12 cellular contexts compared by ENCODE assay signal in the genomic region with DNA sequence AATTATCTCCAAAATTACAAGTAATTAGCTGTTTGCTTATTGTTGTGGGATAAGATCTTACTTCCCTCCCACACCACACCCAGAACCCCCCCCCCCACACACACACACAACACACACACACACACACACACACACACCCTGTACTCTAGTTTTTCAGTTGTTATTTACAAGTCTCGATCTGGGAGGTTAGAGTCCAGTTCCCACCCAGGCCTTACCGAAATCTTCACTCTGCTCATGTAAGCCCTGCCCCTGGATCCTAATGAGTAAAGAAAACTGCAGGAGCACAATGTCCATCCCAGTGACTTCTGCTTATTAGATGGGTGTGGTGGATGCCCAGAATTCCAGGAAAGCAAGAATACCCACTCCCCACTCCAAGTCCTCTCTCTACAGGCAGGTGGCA. TPM values are rescaled to one million over a fixed set of nuclear protein-coding genes. Genes with fewer than 3 reads are reported as not detected.
A peak's percentile ranks its signal among the peaks of the same experiment; 100 is the strongest.
DNase-seq lines count a peak whose midpoint lies in the region; ATAC-seq and TF ChIP-seq lines count a peak whose summit lies in the region.
"Had no signal": no experiment of that assay in that cellular context is flagged by ENCODE, and none has a peak within 500 bp of the region (broad histone marks: within the 10 kb centered on the region; RNA-seq: fewer than 3 reads in every experiment).

No MANE protein-coding gene starts in this region.

- peak overlapping the region; percentile 76; the same call in 1 of the 3 replicates for H2BK15ac ChIP-seq in IMR-90 (ENCODE audit: low read depth, low read length)

- peak overlapping the region; percentile 57; the same call in 1 of the 2 replicates for H3K4ac ChIP-seq in IMR-90 (ENCODE audit: low read depth, low read length)

- POLR2A ChIA-PET in IMR-90 (lab: Charles Lee; ENCODE audit: unreplicated experiment): interaction anchor here (0.6 kb wide), 1 partner anchor 104 kb away, joined by 3 read pairs; no protein-coding TSS in a partner anchor

- dilution Hi-C loops in IMR-90 (cut with HindIII; ENCODE audit: low sequenced_read_pairs, unreplicated experiment) (no loop called here), mammary epithelial cell (cut with HindIII; ENCODE audit: low sequenced_read_pairs) (no loop called here)

- H3K36me3 ChIP-seq in IMR-90 (ENCODE audit: control insufficient read depth, insufficient read depth, low read length) (peaks cover 8% of the 10 kb centered on the region), mammary epithelial cell (ENCODE audit: insufficient read depth, low read length) (no peaks in the 10 kb centered on the region), lower lobe of right lung (no peaks in the 10 kb centered on the region), subcutaneous abdominal adipose tissue (ENCODE audit: control insufficient read depth in 5 of 5, insufficient read depth in 5 of 5, low read length in 5 of 5) (peaks cover 0 to 4% (median 0%) of the 10 kb centered on the region in 5 donors)

- H3K79me2 ChIP-seq in mammary epithelial cell (ENCODE audit: insufficient read depth, low read length): peaks cover 86% of the 10 kb centered on the region

- peak overlapping the region; percentile 1 for H3K4me2 ChIP-seq in IMR-90 (ENCODE audit: low read depth, low read length)
- no peak overlapping the region for H3K4me2 ChIP-seq in mammary epithelial cell (ENCODE audit: insufficient read depth, low read depth, low read length)

- WGBS in IMR-90 (ENCODE audit: extremely low coverage in 2 of 2, insufficient read length in 1 of 2), 2 experiments: no CpG with 5 or more reads among the region's 2 CpGs
- 96% methylated on average over 2 of the region's 2 CpGs for WGBS in mammary epithelial cell (ENCODE audit: low coverage, missing lambda C conversion rate)

- H3K27me3 ChIP-seq in IMR-90 (ENCODE audit: control insufficient read depth, insufficient read depth, low read length) (no peaks in the 10 kb centered on the region), mammary epithelial cell (ENCODE audit: insufficient read depth, low read length) (no peaks in the 10 kb centered on the region), lower lobe of right lung (ENCODE audit: low read depth) (no peaks in the 10 kb centered on the region), subcutaneous abdominal adipose tissue (ENCODE audit: control insufficient read depth in 5 of 5, insufficient read depth in 4 of 5, low read length in 5 of 5) (no peaks in the 10 kb centered on the region)

- DNase-seq in IMR-90: no peak
- no peak for DNase-seq in mammary epithelial cell
- DNase-seq in lower lobe of right lung: no peak
- DNase-seq in stimulated activated CD4-positive, alpha-beta T cell treated with anti-CD3 and anti-CD28 coated beads, Interleukin-4, amount 100 ng/mL, for 24 hours: no peak
- no peak for DNase-seq in OCI-M1 (lab: John Stamatoyannopoulos, UW)
- DNase-seq: activated B cell treated with CpG ODN at 0.5 μM for 24 hours; activated naive CD4-positive, alpha-beta T cell treated with anti-CD3 and anti-CD28 coated beads, Interleukin-2, amount 10 ng/mL, durations not matched to agents 7 days and 5 days; NCI-H2227 treated with DMSO at 0.1 percent for 48 hours had no signal

- H2BK20ac ChIP-seq in IMR-90 (ENCODE audit: low read depth, low read length): 0 out of 2 replicates have a peak overlapping the region, but pooled peaks have one; percentile 39

- H3K4me1 ChIP-seq in IMR-90 (ENCODE audit: control insufficient read depth, insufficient read depth, low read length) (peaks cover 52% of the 10 kb centered on the region), mammary epithelial cell (ENCODE audit: insufficient read depth, low read length) (peaks cover 36% of the 10 kb centered on the region), lower lobe of right lung (peaks cover 84% of the 10 kb centered on the region), subcutaneous abdominal adipose tissue (ENCODE audit: control insufficient read depth in 5 of 5, insufficient read depth in 5 of 5, low read length in 5 of 5) (peaks cover 5 to 61% (median 43%) of the 10 kb centered on the region in 5 donors)

- H4K5ac ChIP-seq in IMR-90 (ENCODE audit: low read depth, low read length): peak overlapping the region; percentile 5

- peak overlapping the region; percentile 18; the same call in 1 of the 2 replicates for H4K91ac ChIP-seq in IMR-90 (ENCODE audit: insufficient read depth, low read depth, low read length)

- peak overlapping the region; percentile 6 to 62; a peak in 2 of 4 replicates for H4K8ac ChIP-seq in IMR-90 (ENCODE audit: low read depth in 2 of 2, low read length in 2 of 2)

- H3K14ac ChIP-seq in IMR-90 (replicated peaks; ENCODE audit: low read depth, low read length): peak overlapping the region; percentile 81

- ATAC-seq in IMR-90 (ENCODE audit: low read depth): no peak
- ATAC-seq in lower lobe of right lung: peak in 1 of 2 donors; percentile 3
- no peak for ATAC-seq in HG03095 (IDR thresholded peaks at IDR 0.05; ENCODE audit: unreplicated experiment)
- ATAC-seq in GM18520 (IDR thresholded peaks at IDR 0.05; ENCODE audit: unreplicated experiment): no peak

- no peak overlapping the region for H3K56ac ChIP-seq in IMR-90 (ENCODE audit: extremely low read depth, insufficient read depth, low read length)

- H2BK120ac ChIP-seq in IMR-90 (ENCODE audit: low read depth, low read length): peak overlapping the region; percentile 66; the same call in 1 of the 2 replicates

- H2BK5ac ChIP-seq in IMR-90 (ENCODE audit: low read depth, low read length, poor library complexity, severe bottlenecking): peak overlapping the region; percentile 98

- H3K27ac ChIP-seq in IMR-90 (ENCODE audit: insufficient read depth, low read length): peak overlapping the region; percentile 62
- H3K27ac ChIP-seq in mammary epithelial cell (ENCODE audit: insufficient read depth, low read depth, low read length): no peak overlapping the region
- H3K27ac ChIP-seq in lower lobe of right lung: peak overlapping the region; percentile 44
- H3K27ac ChIP-seq in subcutaneous abdominal adipose tissue (ENCODE audit: low read depth, low read length): peak overlapping the region; percentile 69
- H3K27ac ChIP-seq: C4-2B had no signal

- no peak for TF ChIP-seq POLR2A in IMR-90 (IDR thresholded peaks at IDR 0.05; ENCODE audit: low read depth, low read length)

- intact Hi-C loops in IMR-90 (cut with micrococcal nuclease) (no loop called here), mammary epithelial cell (cut with micrococcal nuclease) (loop anchor here (1.0 to 2.0 kb wide), 3 partner anchors 20 to 50 kb away; no protein-coding TSS in a partner anchor), lower lobe of right lung (cut with DNase I) (no loop called here)

- no peak for TF ChIP-seq CTCF in IMR-90 (conservative IDR thresholded peaks at IDR 0.05; ENCODE audit: low read depth, low read length)
- no peak for TF ChIP-seq CTCF in mammary epithelial cell (conservative IDR thresholded peaks at IDR 0.05 in 1 of 2, IDR thresholded peaks at IDR 0.05 in 1 of 2; ENCODE audit: extremely low read depth in 1 of 2, insufficient read depth in 1 of 2, low read depth in 1 of 2, low read length in 2 of 2)
- no peak for TF ChIP-seq CTCF in lower lobe of right lung (IDR thresholded peaks at IDR 0.05)

- H2AFZ ChIP-seq in IMR-90 (replicated peaks; ENCODE audit: low read length, poor library complexity): no peak overlapping the region
- peak overlapping the region; percentile 1 for H2AFZ ChIP-seq in mammary epithelial cell (ENCODE audit: low read depth, low read length)

- no peak overlapping the region for H2AK9ac ChIP-seq in IMR-90 (replicated peaks; ENCODE audit: low read depth, low read length, poor library complexity)

- peaks cover 43% of the 10 kb centered on the region for H3K9me1 ChIP-seq in IMR-90 (ENCODE audit: insufficient read depth, low read length)

- peak overlapping the region; percentile 38 for H3K18ac ChIP-seq in IMR-90 (ENCODE audit: low read depth, low read length)

- no TSS peak for BruUV-seq in IMR-90 (replicated peaks; lab: Mats Ljungman, UMichigan)
- TSS peak; percentile 29 for BruUV-seq in mammary epithelial cell (replicated peaks; lab: Mats Ljungman, UMichigan)

- peaks cover 55% of the 10 kb centered on the region for H4K20me1 ChIP-seq in IMR-90 (ENCODE audit: insufficient read depth, low read length)
- H4K20me1 ChIP-seq in mammary epithelial cell (ENCODE audit: insufficient read depth, low read length): no peaks in the 10 kb centered on the region

- H3K9ac ChIP-seq in IMR-90 (ENCODE audit: low read depth, low read length) (no peak overlapping the region), mammary epithelial cell (ENCODE audit: insufficient read depth, low read length) (no peak overlapping the region), subcutaneous abdominal adipose tissue (ENCODE audit: low read length in 5 of 5) (no peak overlapping the region)

- H2AK5ac ChIP-seq in IMR-90 (ENCODE audit: low read depth, low read length): peak overlapping the region; percentile 81

- no peaks in the 10 kb centered on the region for H3K9me3 ChIP-seq in IMR-90 (ENCODE audit: control insufficient read depth, insufficient read depth, low read length)
- H3K9me3 ChIP-seq in mammary epithelial cell (replicated peaks; ENCODE audit: insufficient read depth, low read length): no peaks in the 10 kb centered on the region
- H3K9me3 ChIP-seq in lower lobe of right lung: no peaks in the 10 kb centered on the region
- no peaks in the 10 kb centered on the region for H3K9me3 ChIP-seq in subcutaneous abdominal adipose tissue (ENCODE audit: control insufficient read depth in 5 of 5, low read length in 5 of 5)

- peaks cover 35 to 92% of the 10 kb centered on the region in 2 experiments for H3K79me1 ChIP-seq in IMR-90 (ENCODE audit: low read depth in 1 of 2, low read length in 2 of 2)

- in situ Hi-C loops in IMR-90 (cut with MboI; ENCODE audit: low sequenced_read_pairs) (no loop called here), mammary epithelial cell (cut with MboI; ENCODE audit: low sequenced_read_pairs in 2 of 2) (no loop called here)

- no peak overlapping the region for H3K4me3 ChIP-seq in IMR-90 (ENCODE audit: insufficient read depth, low read depth, low read length)
- H3K4me3 ChIP-seq in mammary epithelial cell (replicated peaks in 1 of 3; ENCODE audit: insufficient read depth in 1 of 3, low read depth in 2 of 3, low read length in 3 of 3): no peak overlapping the region
- no peak overlapping the region for H3K4me3 ChIP-seq in lower lobe of right lung
- no peak overlapping the region for H3K4me3 ChIP-seq in subcutaneous abdominal adipose tissue (ENCODE audit: low read depth in 1 of 5, low read length in 5 of 5)

- H3K23ac ChIP-seq in IMR-90 (ENCODE audit: low read depth, low read length): no peak overlapping the region; the same call in 1 of the 2 replicates

- no peak for TF ChIP-seq RAD21 in IMR-90 (IDR thresholded peaks at IDR 0.05; ENCODE audit: low read length)

- CTCF ChIA-PET in IMR-90 (lab: Yijun Ruan, JAX) (no interaction called here), mammary epithelial cell (lab: Charles Lee; ENCODE audit: low non-redundant PET) (no interaction called here)

RNA-seq across cellular contexts. Expression of gene STARD13, which starts 23.0 kb away (rescaled TPM):
- total RNA-seq in IMR-90 (2012; rRNA removed) (46.6 and 46.9 TPM in 2 replicates), mammary epithelial cell (10 to 100 TPM; 10.8 to 15.5 TPM), lower lobe of right lung (61.0 TPM)
- polyA plus RNA-seq in IMR-90 (2012; rRNA removed) (23.6 and 27.0 TPM in 2 replicates), mammary epithelial cell (3.8 TPM)
- 11.8 and 14.7 TPM in 2 replicates for polyA plus RNA-seq in IMR-90 (2012; cell fraction: cytosol; rRNA removed)
- polyA plus RNA-seq in IMR-90 (2012; cell fraction: nucleus; rRNA removed; ENCODE audit: low replicate concordance): 43.0 and 67.3 TPM in 2 replicates
- polyA minus RNA-seq in mammary epithelial cell: 21.7 TPM
